ENCODE assay signal across 27 cellular contexts in genomic region chr12:47234576-47235141, GRCh38.
A peak's percentile ranks its signal among the peaks of the same experiment; 100 is the strongest.
DNase-seq lines count a peak whose midpoint lies in the region; ATAC-seq and TF ChIP-seq lines count a peak whose summit lies in the region.
"Had no signal": no experiment of that assay in that cellular context is flagged by ENCODE, and none has a peak within 500 bp of the region (broad histone marks: within the 10 kb centered on the region; RNA-seq: fewer than 3 reads in every experiment).

No MANE protein-coding gene starts in this region.

- H3K27me3 ChIP-seq in upper lobe of left lung, result no peaks in the 10 kb centered on the region
- H3K27me3 ChIP-seq: colonic mucosa, esophagus squamous epithelium, gastrocnemius medialis, ovary, stomach, tibial nerve had no signal

- H3K4me1 ChIP-seq in upper lobe of left lung, result peaks cover 0 to 19% (median 9%) of the 10 kb centered on the region in 4 donors
- H3K4me1 ChIP-seq: colonic mucosa, gastrocnemius medialis, stomach had no signal

- no peaks in the 10 kb centered on the region for H3K9me3 ChIP-seq in upper lobe of left lung
- H3K9me3 ChIP-seq: colonic mucosa, esophagus squamous epithelium, gastrocnemius medialis, ovary, stomach, tibial nerve had no signal

- peaks cover 4 to 8% (median 5%) of the 10 kb centered on the region in 4 donors for H3K36me3 ChIP-seq in upper lobe of left lung
- H3K36me3 ChIP-seq: colonic mucosa, gastrocnemius medialis, ovary had no signal

- 87 to 91% methylated on average over 7 to 14 of the region's 14 CpGs for whole genome bisulfite sequencing in upper lobe of left lung, 2 donors

- peaks cover 19% of the 10 kb centered on the region for H3K9me3 Mint-ChIP-seq in activated naive CD4-positive, alpha-beta T cell treated with anti-CD3 and anti-CD28 coated beads for 36 hours
- peaks cover 8 to 18% of the 10 kb centered on the region in 2 donors for H3K9me3 Mint-ChIP-seq in activated naive CD4-positive, alpha-beta T cell treated with anti-CD3 and anti-CD28 coated beads, Interleukin-2, amount 50 U/mL, for 72 hours
- H3K9me3 Mint-ChIP-seq: effector memory CD8-positive, alpha-beta T cell; natural killer cell treated with Interleukin-12 subunit alpha and Interleukin-12 subunit beta and Interleukin-15 and Interleukin-18, amount 100 ng/mL, for 72 hours had no signal

- peaks cover 89% of the 10 kb centered on the region for H3K36me3 Mint-ChIP-seq in activated naive CD4-positive, alpha-beta T cell treated with anti-CD3 and anti-CD28 coated beads for 36 hours (ENCODE audit: low read depth)
- peaks cover 54 to 85% of the 10 kb centered on the region in 2 donors for H3K36me3 Mint-ChIP-seq in activated naive CD4-positive, alpha-beta T cell treated with anti-CD3 and anti-CD28 coated beads, Interleukin-2, amount 50 U/mL, for 72 hours

- DNase-seq in activated naive CD4-positive, alpha-beta T cell treated with anti-CD3 and anti-CD28 coated beads for 36 hours, result no peak
- no peak for DNase-seq in activated naive CD4-positive, alpha-beta T cell treated with anti-CD3 and anti-CD28 coated beads, Interleukin-2, amount 50 U/mL, for 72 hours (ENCODE audit: low spot score in 2 of 2)
- DNase-seq in NCI-H2029 (lab: John Stamatoyannopoulos, UW), result peak; percentile 58
- DNase-seq in islet precursor cell, result peak; percentile 67
- peak in 1 of 2 donors; percentile 73 for DNase-seq in upper lobe of left lung
- no peak for DNase-seq in NCI-H446 (lab: John Stamatoyannopoulos, UW)
- no peak for DNase-seq in NCI-H2081 (lab: John Stamatoyannopoulos, UW)
- no peak for DNase-seq in NCI-H1105 (lab: John Stamatoyannopoulos, UW)
- DNase-seq: C1 segment of cervical spinal cord; colonic mucosa; effector memory CD8-positive, alpha-beta T cell; esophagus squamous epithelium; gastrocnemius medialis; GF-D8; KG1; MV-4-11; NCI-H2081 treated with DMSO at 0.1 percent for 48 hours; NCI-H446 treated with DMSO at 0.1 percent for 48 hours; ovary; stimulated activated CD4-positive, alpha-beta T cell treated with anti-CD3 and anti-CD28 coated beads, Interleukin-12 subunit alpha, Interleukin-12 subunit beta, amount 100 ng/mL, for 4 hours; stimulated activated CD4-positive, alpha-beta T cell treated with anti-CD3 and anti-CD28 coated beads, Interleukin-4, amount 100 ng/mL, for 4 hours; stomach; T-helper 9 cell had no signal

- no peak for ATAC-seq in activated naive CD4-positive, alpha-beta T cell treated with anti-CD3 and anti-CD28 coated beads, Interleukin-2, amount 50 U/mL, for 72 hours
- ATAC-seq in upper lobe of left lung (ENCODE audit: low FRiP score in 2 of 2), result peak; percentile 11 to 67
- ATAC-seq: effector memory CD8-positive, alpha-beta T cell; gastrocnemius medialis; natural killer cell treated with Interleukin-12 subunit alpha and Interleukin-12 subunit beta and Interleukin-15 and Interleukin-18, amount 100 ng/mL, for 72 hours; SK-N-SH treated with all-trans-retinoic acid at 6 μM for 48 hours had no signal

- no peak overlapping the region for H3K27ac ChIP-seq in upper lobe of left lung
- H3K27ac ChIP-seq: colonic mucosa, esophagus squamous epithelium, gastrocnemius medialis, ovary, stomach, tibial nerve had no signal

- no peak for TF ChIP-seq EP300 in upper lobe of left lung (IDR thresholded peaks at IDR 0.05)

- no peaks in the 10 kb centered on the region for H3K27me3 Mint-ChIP-seq in activated naive CD4-positive, alpha-beta T cell treated with anti-CD3 and anti-CD28 coated beads for 36 hours (ENCODE audit: low read depth)
- H3K27me3 Mint-ChIP-seq: effector memory CD8-positive, alpha-beta T cell; natural killer cell treated with Interleukin-12 subunit alpha and Interleukin-12 subunit beta and Interleukin-15 and Interleukin-18, amount 100 ng/mL, for 72 hours had no signal

- CTCF ChIA-PET in activated naive CD4-positive, alpha-beta T cell treated with anti-CD3 and anti-CD28 coated beads for 36 hours (lab: Charles Lee), result interaction anchor here (0.6 kb wide), 1 partner anchor 41 kb away, joined by 4 read pairs; no protein-coding TSS in a partner anchor

- TF ChIP-seq POLR2A in upper lobe of left lung (IDR thresholded peaks at IDR 0.05), result no peak

- H3K4me3 ChIP-seq in upper lobe of left lung, result no peak overlapping the region
- H3K4me3 ChIP-seq: colonic mucosa, esophagus squamous epithelium, gastrocnemius medialis, ovary, stomach, tibial nerve had no signal

- no peak overlapping the region for H3K4me3 Mint-ChIP-seq in activated naive CD4-positive, alpha-beta T cell treated with anti-CD3 and anti-CD28 coated beads for 36 hours
- H3K4me3 Mint-ChIP-seq: effector memory CD8-positive, alpha-beta T cell; mesothelial cell of epicardium; natural killer cell treated with Interleukin-12 subunit alpha and Interleukin-12 subunit beta and Interleukin-15 and Interleukin-18, amount 100 ng/mL, for 72 hours had no signal

- no peak for TF ChIP-seq CTCF in upper lobe of left lung (IDR thresholded peaks at IDR 0.05)

- intact Hi-C loops in activated naive CD4-positive, alpha-beta T cell treated with anti-CD3 and anti-CD28 coated beads for 36 hours (cut with micrococcal nuclease), result loop anchor here (5.0 kb wide), 1 partner anchor 38 kb away; no protein-coding TSS in a partner anchor

- peak overlapping the region; percentile 41 for H3K27ac Mint-ChIP-seq in activated naive CD4-positive, alpha-beta T cell treated with anti-CD3 and anti-CD28 coated beads for 36 hours
- peak overlapping the region in 1 of 2 donors; percentile 73 for H3K27ac Mint-ChIP-seq in activated naive CD4-positive, alpha-beta T cell treated with anti-CD3 and anti-CD28 coated beads, Interleukin-2, amount 50 U/mL, for 72 hours
- H3K27ac Mint-ChIP-seq: mesothelial cell of epicardium; natural killer cell treated with Interleukin-12 subunit alpha and Interleukin-12 subunit beta and Interleukin-15 and Interleukin-18, amount 100 ng/mL, for 72 hours had no signal

- peaks cover 79% of the 10 kb centered on the region for H3K4me1 Mint-ChIP-seq in activated naive CD4-positive, alpha-beta T cell treated with anti-CD3 and anti-CD28 coated beads for 36 hours (ENCODE audit: low read depth)

Comparison
In these comparisons a context has a peak if more than half of its experiments do, and no peak if none do; other contexts are left out.
1. DNase-seq: peak in NCI-H2029 (single experiment) and islet precursor cell (single experiment); none in activated naive CD4-positive, alpha-beta T cell treated with anti-CD3 and anti-CD28 coated beads for 36 hours (single experiment), activated naive CD4-positive, alpha-beta T cell treated with anti-CD3 and anti-CD28 coated beads, Interleukin-2, amount 50 U/mL, for 72 hours (0 of 2), NCI-H446 (0 of 2), NCI-H2081 (0 of 2) and NCI-H1105 (single experiment).
2. ATAC-seq: peak in upper lobe of left lung (2 of 2); none in activated naive CD4-positive, alpha-beta T cell treated with anti-CD3 and anti-CD28 coated beads, Interleukin-2, amount 50 U/mL, for 72 hours (0 of 2).